8 cellular contexts compared by ENCODE assay signal in genomic region chr2:63050916-63051794, GRCh38. TPM values are rescaled to one million over a fixed set of nuclear protein-coding genes. Genes with fewer than 3 reads are reported as not detected.
DNase-seq lines count a peak whose midpoint lies in the region; ATAC-seq, FAIRE-seq and TF ChIP-seq lines count a peak whose summit lies in the region.

No MANE protein-coding gene starts in this region.

- no peak overlapping the region for H3K27ac Mint-ChIP-seq in CD4-positive, alpha-beta T cell

- H3K36me3 ChIP-seq in MG63 (no peaks in the 10 kb centered on the region), mammary epithelial cell (ENCODE audit: insufficient read depth, low read length) (no peaks in the 10 kb centered on the region), mucosa of stomach (ENCODE audit: control insufficient read depth, insufficient read depth, low read length) (no peaks in the 10 kb centered on the region)

- CTCF ChIA-PET in CD4-positive, alpha-beta T cell (lab: Charles Lee) = no interaction called here
- CTCF ChIA-PET in mammary epithelial cell (lab: Charles Lee; ENCODE audit: low non-redundant PET) = no interaction called here

- no peak for ATAC-seq in CD4-positive, alpha-beta T cell (ENCODE audit: poor library complexity)
- ATAC-seq in GM19438 (IDR thresholded peaks at IDR 0.05; ENCODE audit: low read depth, unreplicated experiment) = peak; percentile 5
- no peak for ATAC-seq in HG03520 (IDR thresholded peaks at IDR 0.05; ENCODE audit: unreplicated experiment)

- H3K4me1 Mint-ChIP-seq in CD4-positive, alpha-beta T cell (ENCODE audit: low read depth) = peaks cover 69% of the 10 kb centered on the region

- TF ChIP-seq POLR2A in GM12891 (IDR thresholded peaks at IDR 0.05; ENCODE audit: low read depth, low read length) = no peak

- H3K4me3 ChIP-seq in MG63 = peak overlapping the region; percentile 80
- H3K4me3 ChIP-seq in mammary epithelial cell (replicated peaks in 1 of 3; ENCODE audit: insufficient read depth in 1 of 3, low read depth in 2 of 3, low read length in 3 of 3) = peak overlapping the region; percentile 84 to 100 (median 99)
- H3K4me3 ChIP-seq in mucosa of stomach (ENCODE audit: low read length) = peak overlapping the region; percentile 31

- H3K9me3 Mint-ChIP-seq in CD4-positive, alpha-beta T cell = no peaks in the 10 kb centered on the region

- H3K27ac ChIP-seq in CD4-positive, alpha-beta T cell (ENCODE audit: low read depth, low read length) = no peak overlapping the region
- H3K27ac ChIP-seq in mammary epithelial cell (ENCODE audit: insufficient read depth, low read depth, low read length) = peak overlapping the region; percentile 78

- H3K4me3 Mint-ChIP-seq in CD4-positive, alpha-beta T cell = peak overlapping the region; percentile 54

- H3K79me2 ChIP-seq in mammary epithelial cell (ENCODE audit: insufficient read depth, low read length) = no peaks in the 10 kb centered on the region

- POLR2A ChIA-PET in CD4-positive, alpha-beta T cell (lab: Charles Lee) = no interaction called here

- intact Hi-C loops in CD4-positive, alpha-beta T cell (cut with DNase I, micrococcal nuclease) = no loop called here
- intact Hi-C loops in mammary epithelial cell (cut with micrococcal nuclease) = loop anchor here (10.0 kb wide), 1 partner anchor 266 kb away; no protein-coding TSS in a partner anchor

- 6% methylated on average over 21 of the region's 50 CpGs for WGBS in mammary epithelial cell (ENCODE audit: low coverage, missing lambda C conversion rate)

- in situ Hi-C loops in mammary epithelial cell (cut with MboI; ENCODE audit: low sequenced_read_pairs in 2 of 2) = no loop called here

- peak overlapping the region; percentile 100 for H2AFZ ChIP-seq in mammary epithelial cell (ENCODE audit: low read depth, low read length)

- H3K4me2 ChIP-seq in mammary epithelial cell (ENCODE audit: insufficient read depth, low read depth, low read length) = peak overlapping the region; percentile 99

- no peak for FAIRE-seq in GM12891 (lab: Jason Lieb, UNC)

- H3K4me1 ChIP-seq in mammary epithelial cell (ENCODE audit: insufficient read depth, low read length) (peaks cover 8% of the 10 kb centered on the region), mucosa of stomach (ENCODE audit: control insufficient read depth, insufficient read depth, low read length) (peaks cover 60% of the 10 kb centered on the region)

- peaks cover 4% of the 10 kb centered on the region for H3K36me3 Mint-ChIP-seq in CD4-positive, alpha-beta T cell (ENCODE audit: low read depth)

- no peaks in the 10 kb centered on the region for H3K9me3 ChIP-seq in CD4-positive, alpha-beta T cell (ENCODE audit: control insufficient read depth, low read length)
- H3K9me3 ChIP-seq in MG63 (no peaks in the 10 kb centered on the region), mammary epithelial cell (replicated peaks; ENCODE audit: insufficient read depth, low read length) (peaks cover 6% of the 10 kb centered on the region), mucosa of stomach (ENCODE audit: control insufficient read depth, low read length) (no peaks in the 10 kb centered on the region)

- H4K20me1 ChIP-seq in mammary epithelial cell (ENCODE audit: insufficient read depth, low read length) = no peaks in the 10 kb centered on the region

- peaks cover 83% of the 10 kb centered on the region for H3K27me3 Mint-ChIP-seq in CD4-positive, alpha-beta T cell

- H3K27me3 ChIP-seq in CD4-positive, alpha-beta T cell (ENCODE audit: control insufficient read depth, insufficient read depth, low read length) = peaks cover 95% of the 10 kb centered on the region
- H3K27me3 ChIP-seq in MG63 (no peaks in the 10 kb centered on the region), mammary epithelial cell (ENCODE audit: insufficient read depth, low read length) (no peaks in the 10 kb centered on the region), mucosa of stomach (ENCODE audit: control insufficient read depth, insufficient read depth, low read length) (peaks cover 94% of the 10 kb centered on the region)

- dilution Hi-C loops in mammary epithelial cell (cut with HindIII; ENCODE audit: low sequenced_read_pairs) = no loop called here

- H3K9ac ChIP-seq in mammary epithelial cell (ENCODE audit: insufficient read depth, low read length) = peak overlapping the region; percentile 74
- H3K9ac ChIP-seq in mucosa of stomach (ENCODE audit: low read length) = peak overlapping the region; percentile 1

- DNase-seq in CD4-positive, alpha-beta T cell = no peak
- DNase-seq in MG63 (no peak), mammary epithelial cell (peak; percentile 12), GM12891 (ENCODE audit: insufficient read length, low spot score) (no peak), NCI-H82 treated with DMSO at 0.1 percent for 48 hours (lab: John Stamatoyannopoulos, UW; ENCODE audit: unreplicated experiment) (no peak)

- no peak for TF ChIP-seq CTCF in CD4-positive, alpha-beta T cell (IDR thresholded peaks at IDR 0.05)
- TF ChIP-seq CTCF in mammary epithelial cell (conservative IDR thresholded peaks at IDR 0.05 in 1 of 2, IDR thresholded peaks at IDR 0.05 in 1 of 2; ENCODE audit: extremely low read depth in 1 of 2, insufficient read depth in 1 of 2, low read depth in 1 of 2, low read length in 2 of 2) = no peak

- no TSS peak for BruUV-seq in mammary epithelial cell (replicated peaks; lab: Mats Ljungman, UMichigan)

TF ChIP-seq in GM12891, 5 proteins besides CTCF, POLR2A, EP300 and RAD21:
- TF ChIP-seq POU2F2 (IDR thresholded peaks at IDR 0.05; ENCODE audit: low read depth, low read length) (no peak), SPI1 (IDR thresholded peaks at IDR 0.05; ENCODE audit: low read depth, low read length) (no peak), TAF1 (IDR thresholded peaks at IDR 0.05; ENCODE audit: low read depth, low read length) (no peak), PAX5 (IDR thresholded peaks at IDR 0.05; ENCODE audit: insufficient read depth, low read length, severe bottlenecking) (no peak), POLR2AphosphoS5 (IDR thresholded peaks at IDR 0.05; ENCODE audit: low read depth, low read length) (no peak)
TF ChIP-seq in GM12891: peak in this region for 0.

RNA-seq across cellular contexts. Expression of gene OTX1, which starts 0.5 kb away (rescaled TPM):
- total RNA-seq in CD4-positive, alpha-beta T cell = not detected
- not detected in 2 replicates for total RNA-seq in MG63 (2014; rRNA removed; shearing (Covaris generic); ENCODE audit: low replicate concordance)
- total RNA-seq in mammary epithelial cell = 1 to 10 TPM; 1.0 to 2.9 TPM
- polyA plus RNA-seq in mammary epithelial cell = 0.34 TPM
- 1.8 TPM for polyA minus RNA-seq in mammary epithelial cell
- polyA plus RNA-seq in GM12891 (2012; ENCODE audit: low read depth, missing spikeins) = 0.17 TPM

Comparison
In these comparisons a context has a peak if more than half of its experiments do, and no peak if none do; other contexts are left out.
1. H3K4me3 ChIP-seq: peak in every context shown above with its lines; median percentile 99 in mammary epithelial cell; 80 in MG63; 31 in mucosa of stomach.